21 cellular contexts compared by ENCODE assay signal in the genomic region with DNA sequence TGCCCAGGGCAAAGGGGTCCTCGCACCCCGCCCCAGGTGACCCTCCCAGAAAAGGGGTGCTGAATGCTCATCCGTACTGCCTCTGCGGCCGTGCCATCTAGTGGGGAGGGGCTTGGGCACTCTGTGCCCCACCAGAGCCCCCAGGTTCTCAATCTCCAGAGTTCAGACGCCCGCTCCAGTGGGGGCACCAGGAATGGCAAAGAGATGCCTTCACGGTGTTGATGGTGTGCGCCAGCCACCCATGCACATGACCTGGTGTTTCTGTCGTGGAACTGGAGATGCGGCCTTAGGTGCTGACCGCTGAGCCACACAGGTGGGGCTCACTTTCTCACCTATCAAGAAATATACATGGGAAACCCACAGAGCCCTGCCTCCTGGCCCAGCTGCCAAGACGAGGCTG. TPM values are rescaled to one million over a fixed set of nuclear protein-coding genes. Genes with fewer than 3 reads are reported as not detected.
DNase-seq lines count a peak whose midpoint lies in the region; FAIRE-seq and TF ChIP-seq lines count a peak whose summit lies in the region.
"Had no signal": no experiment of that assay in that cellular context is flagged by ENCODE, and none has a peak within 500 bp of the region (broad histone marks: within the 10 kb centered on the region; RNA-seq: fewer than 3 reads in every experiment).

No MANE protein-coding gene starts in this region.

- H3K4me3 ChIP-seq in HEK293 (ENCODE audit: low read depth, low read length) (no peak overlapping the region), neuronal stem cell (ENCODE audit: low read length in 2 of 2) (no peak overlapping the region)
- H3K4me3 ChIP-seq: BLaER1 had no signal

- H3K27ac ChIP-seq in HEK293 (ENCODE audit: extremely low read depth, low read depth, low read length) (no peak overlapping the region), neuronal stem cell (replicated peaks; ENCODE audit: low read length) (no peak overlapping the region)
- H3K27ac ChIP-seq: BLaER1 had no signal

- H3K9me3 ChIP-seq in HEK293 (ENCODE audit: control insufficient read depth, insufficient read depth, low read depth, low read length) (no peaks in the 10 kb centered on the region), neuronal stem cell (replicated peaks in 1 of 2; ENCODE audit: control insufficient read depth in 2 of 2, insufficient read depth in 1 of 2, low read depth in 1 of 2, low read length in 2 of 2) (no peaks in the 10 kb centered on the region)
- H3K9me3 ChIP-seq: BE2C had no signal

- H2AFZ ChIP-seq in neuronal stem cell (ENCODE audit: low read length), result no peak overlapping the region

- no peak overlapping the region for H3K4me2 ChIP-seq in neuronal stem cell (ENCODE audit: insufficient read depth, low read length, poor library complexity, severe bottlenecking)
- H3K4me2 ChIP-seq: BLaER1 had no signal

- POLR2A ChIA-PET in HEK293 (lab: Yijun Ruan, JAX), result no interaction called here

- no peak overlapping the region for H3K9ac ChIP-seq in neuronal stem cell (ENCODE audit: low read depth, low read length, poor library complexity)
- H3K9ac ChIP-seq: BLaER1 had no signal

- no peak overlapping the region for H2BK12ac ChIP-seq in neuronal stem cell (ENCODE audit: low read length)

- H3K4me3 Mint-ChIP-seq in Calu3 (ENCODE audit: low read depth, unreplicated experiment), result no peak overlapping the region
- H3K4me3 Mint-ChIP-seq: CD14-positive monocyte; CD4-positive, alpha-beta memory T cell; CD4-positive, CD25-positive, alpha-beta regulatory T cell; CD8-positive, alpha-beta memory T cell had no signal

- no peak overlapping the region for H2BK120ac ChIP-seq in neuronal stem cell (ENCODE audit: low read depth, low read length)

- H3K4me1 ChIP-seq in HEK293 (ENCODE audit: control insufficient read depth, insufficient read depth, low read length), result no peaks in the 10 kb centered on the region
- H3K4me1 ChIP-seq in neuronal stem cell (ENCODE audit: control insufficient read depth in 2 of 2, insufficient read depth in 1 of 2, low read depth in 1 of 2, low read length in 2 of 2), result peaks cover 0 to 1% of the 10 kb centered on the region in 2 donors
- H3K4me1 ChIP-seq: BE2C had no signal

- intact Hi-C loops in Calu3 (cut with micrococcal nuclease; ENCODE audit: unreplicated experiment), result no loop called here

- H3K4me1 Mint-ChIP-seq in Calu3 (ENCODE audit: low read depth, unreplicated experiment), result no peaks in the 10 kb centered on the region
- H3K4me1 Mint-ChIP-seq: CD14-positive monocyte; CD4-positive, alpha-beta memory T cell; CD4-positive, CD25-positive, alpha-beta regulatory T cell had no signal

- peaks cover 0 to 29% (median 0%) of the 10 kb centered on the region in 3 experiments for H3K27me3 ChIP-seq in neuronal stem cell (ENCODE audit: control insufficient read depth in 3 of 3, insufficient read depth in 3 of 3, low read depth in 1 of 3, low read length in 3 of 3)
- H3K27me3 ChIP-seq: BE2C, BLaER1 had no signal

- H2BK15ac ChIP-seq in neuronal stem cell (ENCODE audit: low read length), result no peak overlapping the region

- H3K14ac ChIP-seq in neuronal stem cell (ENCODE audit: low read length), result no peak overlapping the region

- no peak overlapping the region for H4K91ac ChIP-seq in neuronal stem cell (ENCODE audit: low read depth, low read length, poor library complexity)

- H3K9me3 Mint-ChIP-seq in Calu3 (ENCODE audit: low read depth, unreplicated experiment), result no peaks in the 10 kb centered on the region
- H3K9me3 Mint-ChIP-seq: CD4-positive, alpha-beta memory T cell; CD8-positive, alpha-beta memory T cell had no signal

- H3K27me3 Mint-ChIP-seq in Calu3 (ENCODE audit: unreplicated experiment), result peaks cover 94% of the 10 kb centered on the region

- H4K8ac ChIP-seq in neuronal stem cell (ENCODE audit: low read depth, low read length), result no peak overlapping the region

- no peaks in the 10 kb centered on the region for H3K36me3 Mint-ChIP-seq in Calu3 (ENCODE audit: insufficient read depth, unreplicated experiment)
- H3K36me3 Mint-ChIP-seq: CD14-positive monocyte; CD4-positive, alpha-beta memory T cell; CD8-positive, alpha-beta memory T cell had no signal

- CTCF ChIA-PET in HEK293 (lab: Yijun Ruan, JAX) (no interaction called here), Calu3 (lab: Charles Lee) (no interaction called here)

- no peak overlapping the region for H3K4ac ChIP-seq in neuronal stem cell (ENCODE audit: low read length)

- H2BK5ac ChIP-seq in neuronal stem cell (ENCODE audit: low read length), result no peak overlapping the region

- peak overlapping the region; percentile 19 for H3K18ac ChIP-seq in neuronal stem cell (ENCODE audit: low read length)

- DNase-seq in HTR-8/SVneo (ENCODE audit: insufficient read length, low spot score) (no peak), neuronal stem cell (ENCODE audit: low spot score) (no peak), kidney tubule cell (ENCODE audit: low spot score) (no peak), Calu3 (no peak)
- DNase-seq: 8988T; ACHN; BE2C; C1 segment of cervical spinal cord; CD4-positive, alpha-beta memory T cell; CD4-positive, CD25-positive, alpha-beta regulatory T cell; CD8-positive, alpha-beta memory T cell; COR-L47; GF-D8 had no signal

- FAIRE-seq in HTR-8/SVneo (lab: Jason Lieb, UNC), result peak; percentile 77
- FAIRE-seq: A204.1, D721Med, G401.6, GM12891, GM19239 had no signal

- H3K27ac Mint-ChIP-seq in Calu3 (ENCODE audit: unreplicated experiment), result no peak overlapping the region
- H3K27ac Mint-ChIP-seq: CD14-positive monocyte; CD4-positive, alpha-beta memory T cell; CD4-positive, CD25-positive, alpha-beta regulatory T cell; CD8-positive, alpha-beta memory T cell had no signal

- no peaks in the 10 kb centered on the region for H3K79me1 ChIP-seq in neuronal stem cell (ENCODE audit: low read depth, low read length)

- no peak overlapping the region for H2AK5ac ChIP-seq in neuronal stem cell (ENCODE audit: low read depth, low read length)

- no TSS peak for BruUV-seq in Calu3 (replicated peaks; lab: Mats Ljungman, UMichigan)

- no peak for TF ChIP-seq CTCF in HEK293 (tag by site-specific recombination; IDR thresholded peaks at IDR 0.05)
- TF ChIP-seq CTCF in Calu3 (IDR thresholded peaks at IDR 0.05; ENCODE audit: unreplicated experiment), result no peak

- WGBS in neuronal stem cell (ENCODE audit: extremely low coverage in 2 of 2, insufficient read length in 2 of 2, insufficient replicate concordance in 1 of 2), 2 donors, result no CpG with 5 or more reads among the region's 13 CpGs

- H3K36me3 ChIP-seq in HEK293 (ENCODE audit: control insufficient read depth in 2 of 2, insufficient read depth in 1 of 2, low read length in 2 of 2), result peaks cover 0 to 84% of the 10 kb centered on the region in 2 experiments; a peak in 1 of 3 replicates
- H3K36me3 ChIP-seq in neuronal stem cell (replicated peaks in 1 of 2; ENCODE audit: control insufficient read depth in 2 of 2, insufficient read depth in 2 of 2, low read length in 2 of 2), result peaks cover 0 to 13% of the 10 kb centered on the region in 2 donors
- H3K36me3 ChIP-seq: BE2C, BLaER1 had no signal

- no peak overlapping the region for H3K23ac ChIP-seq in neuronal stem cell (ENCODE audit: low read depth, low read length, poor library complexity)

TF ChIP-seq in HEK293, 187 proteins besides CTCF, POLR2A, EP300 and RAD21:
- TF ChIP-seq KLF16 (tag by site-specific recombination; IDR thresholded peaks at IDR 0.05), result no peak
- TF ChIP-seq KLF7 (tag by site-specific recombination; IDR thresholded peaks at IDR 0.05; ENCODE audit: borderline replicate concordance), result no peak
- no peak for TF ChIP-seq MZF1 (tag by site-specific recombination; IDR thresholded peaks at IDR 0.05; ENCODE audit: borderline replicate concordance)
- TF ChIP-seq ZNF223 (tag by site-specific recombination; IDR thresholded peaks at IDR 0.05), result no peak
- peak; percentile 28; the same call in 1 of the 2 replicates for TF ChIP-seq SCRT2 (tag by site-specific recombination; IDR thresholded peaks at IDR 0.05)
- no peak for TF ChIP-seq ZNF335 (tag by site-specific recombination; conservative IDR thresholded peaks at IDR 0.05)
- TF ChIP-seq ZNF133 (tag by site-specific recombination; IDR thresholded peaks at IDR 0.05), result no peak

RNA-seq across cellular contexts. Expression of a gene that starts 30.8 kb away (rescaled TPM):
- 1.7 TPM for polyA plus RNA-seq in neuronal stem cell (2013, experiment 1 of 2)
- 1.9 TPM for polyA plus RNA-seq in neuronal stem cell (2013, experiment 2 of 2)
- 0.59 TPM in 1 of 2 replicates, not detected in the other for total RNA-seq in Calu3 (2022)
- polyA plus RNA-seq: CD14-positive monocyte; CD4-positive, alpha-beta memory T cell; CD4-positive, CD25-positive, alpha-beta regulatory T cell; CD8-positive, alpha-beta memory T cell had no signal

RNA-seq across cellular contexts. Expression of a gene that starts 32.6 kb away (rescaled TPM):
- 1,720 TPM for polyA plus RNA-seq in neuronal stem cell (2013, experiment 1 of 2)
- polyA plus RNA-seq in neuronal stem cell (2013, experiment 2 of 2), result 1,692 TPM
- total RNA-seq in Calu3 (2022), result 1,324 and 1,410 TPM in 2 replicates
